In genomic region chr15:24054547-24055245, GRCh38 we compare ENCODE assay signal across 22 cellular contexts.
DNase-seq lines count a peak whose midpoint lies in the region; ATAC-seq and TF ChIP-seq lines count a peak whose summit lies in the region.
"Had no signal": no experiment of that assay in that cellular context is flagged by ENCODE, and none has a peak within 500 bp of the region (broad histone marks: within the 10 kb centered on the region; RNA-seq: fewer than 3 reads in every experiment).

No MANE protein-coding gene starts in this region.

- in situ Hi-C loops in transverse colon (cut with MboI; ENCODE audit: low pct_ligation_motif_present in 1 of 4, low pct_unique_long_range_greater_than_20kb in 1 of 4, low sequenced_read_pairs in 3 of 4): no loop called here

- H3K36me3 ChIP-seq in transverse colon (no peaks in the 10 kb centered on the region), sigmoid colon (no peaks in the 10 kb centered on the region)

- no peak for TF ChIP-seq POLR2A in transverse colon (IDR thresholded peaks at IDR 0.05)
- TF ChIP-seq POLR2A in sigmoid colon (IDR thresholded peaks at IDR 0.05): no peak

- TF ChIP-seq CTCF in transverse colon (IDR thresholded peaks at IDR 0.05) (no peak), omental fat pad (IDR thresholded peaks at IDR 0.05) (no peak), sigmoid colon (IDR thresholded peaks at IDR 0.05) (no peak)

- TF ChIP-seq EP300 in transverse colon (IDR thresholded peaks at IDR 0.05; ENCODE audit: low read depth) (no peak), sigmoid colon (IDR thresholded peaks at IDR 0.05) (no peak)

- no peak for ATAC-seq in HG03135 (IDR thresholded peaks at IDR 0.05; ENCODE audit: unreplicated experiment)
- no peak for ATAC-seq in omental fat pad (ENCODE audit: low FRiP score)
- ATAC-seq: activated CD8-positive, alpha-beta memory T cell treated with anti-CD3 and anti-CD28 coated beads, Interleukin-2, amount 10 ng/mL, durations not matched to agents 7 days and 5 days; Right ventricle myocardium inferior; stimulated activated naive CD8-positive, alpha-beta T cell treated with anti-CD3 and anti-CD28 coated beads, Interleukin-15, Interleukin-2, amounts not matched to agents 100 U/mL and 50 U/mL, for 24 hours had no signal

- H3K4me1 ChIP-seq in transverse colon: no peaks in the 10 kb centered on the region
- no peaks in the 10 kb centered on the region for H3K4me1 ChIP-seq in sigmoid colon
- H3K4me1 ChIP-seq: Caco-2 had no signal

- H3K27ac ChIP-seq in transverse colon (no peak overlapping the region), sigmoid colon (no peak overlapping the region)
- H3K27ac ChIP-seq: 22Rv1, skin epidermis had no signal

- H3K27me3 ChIP-seq in transverse colon (no peaks in the 10 kb centered on the region), sigmoid colon (no peaks in the 10 kb centered on the region)

- WGBS in transverse colon (ENCODE audit: low coverage in 1 of 2), 2 donors: 50 to 77% methylated on average over 3 to 10 of the region's 10 CpGs
- WGBS in sigmoid colon, 2 donors: 33 to 64% methylated on average over 10 of the region's 10 CpGs

- DNase-seq in NCI-H1105 treated with DMSO at 0.1 percent for 48 hours (lab: John Stamatoyannopoulos, UW) (peak; percentile 7), NCI-H1105 (lab: John Stamatoyannopoulos, UW) (no peak), RPMI7951 (ENCODE audit: low read depth) (peak; percentile 11), kidney tubule cell (ENCODE audit: low spot score) (peak; percentile 56), transverse colon (peak; percentile 62), omental fat pad (ENCODE audit: low spot score) (no peak), sigmoid colon (no peak)
- DNase-seq: activated CD4-positive, alpha-beta T cell treated with anti-CD3 and anti-CD28 coated beads for 4 hours; activated CD8-positive, alpha-beta memory T cell treated with anti-CD3 and anti-CD28 coated beads, Interleukin-2, amount 10 ng/mL, durations not matched to agents 7 days and 5 days; activated naive CD8-positive, alpha-beta T cell treated with anti-CD3 and anti-CD28 coated beads for 36 hours; Caco-2; endodermal cell; kidney glomerular epithelial cell; NCI-H187; NCI-H510A; stimulated activated CD4-positive, alpha-beta T cell treated with anti-CD3 and anti-CD28 coated beads, Interleukin-2, amount 100 ng/mL, for 48 hours; stimulated activated naive CD8-positive, alpha-beta T cell treated with anti-CD3 and anti-CD28 coated beads, Interleukin-15, Interleukin-2, amounts not matched to agents 100 U/mL and 50 U/mL, for 24 hours; SW 1271 had no signal

- no peaks in the 10 kb centered on the region for H3K9me3 ChIP-seq in transverse colon
- H3K9me3 ChIP-seq in sigmoid colon: no peaks in the 10 kb centered on the region
- H3K9me3 ChIP-seq: Caco-2 had no signal

- intact Hi-C loops in transverse colon (cut with DNase I; ENCODE audit: low total_unique reads): no loop called here
- intact Hi-C loops in sigmoid colon (cut with DNase I): no loop called here

- peak overlapping the region in 1 of 4 donors; percentile 23 for H3K4me3 ChIP-seq in transverse colon
- no peak overlapping the region for H3K4me3 ChIP-seq in sigmoid colon
- H3K4me3 ChIP-seq: skin epidermis had no signal

Comparison
In these comparisons a context has a peak if more than half of its experiments do, and no peak if none do; other contexts are left out.
1. DNase-seq: peak in NCI-H1105 treated with DMSO at 0.1 percent for 48 hours (single experiment), RPMI7951 (single experiment), kidney tubule cell (single experiment) and transverse colon (single experiment); none in NCI-H1105 (single experiment), omental fat pad (single experiment) and sigmoid colon (single experiment).